1 cellular context compared by ENCODE assay signal in the genomic region with DNA sequence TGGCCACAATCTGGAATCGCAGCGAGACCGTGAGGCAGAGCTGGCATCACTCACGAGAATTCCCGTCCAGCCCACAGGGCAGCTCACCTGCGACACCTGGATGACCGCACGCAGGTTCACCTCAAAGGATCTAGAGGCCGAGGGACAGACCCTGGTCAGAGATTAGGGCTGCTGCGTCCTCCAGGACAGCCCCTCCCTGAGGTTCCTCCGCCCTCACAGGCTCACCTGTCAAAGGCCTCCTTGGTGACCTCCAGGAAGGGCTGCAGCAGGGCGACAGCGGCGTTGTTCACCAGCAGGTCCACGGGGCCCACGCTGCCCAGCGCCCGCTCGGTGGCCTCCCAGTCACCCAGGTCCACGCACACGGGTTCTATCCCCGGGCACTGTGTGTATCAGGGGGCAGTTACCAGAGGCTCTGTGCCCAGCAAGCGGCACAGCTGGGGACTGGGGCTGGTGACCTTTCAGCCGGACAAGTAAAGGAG.
TF ChIP-seq lines count a peak whose summit lies in the region.

No MANE protein-coding gene starts in this region.

TF ChIP-seq in GM23338, 12 proteins besides CTCF, POLR2A, EP300 and RAD21 (continued from another document):
- TF ChIP-seq, protein P1, sequence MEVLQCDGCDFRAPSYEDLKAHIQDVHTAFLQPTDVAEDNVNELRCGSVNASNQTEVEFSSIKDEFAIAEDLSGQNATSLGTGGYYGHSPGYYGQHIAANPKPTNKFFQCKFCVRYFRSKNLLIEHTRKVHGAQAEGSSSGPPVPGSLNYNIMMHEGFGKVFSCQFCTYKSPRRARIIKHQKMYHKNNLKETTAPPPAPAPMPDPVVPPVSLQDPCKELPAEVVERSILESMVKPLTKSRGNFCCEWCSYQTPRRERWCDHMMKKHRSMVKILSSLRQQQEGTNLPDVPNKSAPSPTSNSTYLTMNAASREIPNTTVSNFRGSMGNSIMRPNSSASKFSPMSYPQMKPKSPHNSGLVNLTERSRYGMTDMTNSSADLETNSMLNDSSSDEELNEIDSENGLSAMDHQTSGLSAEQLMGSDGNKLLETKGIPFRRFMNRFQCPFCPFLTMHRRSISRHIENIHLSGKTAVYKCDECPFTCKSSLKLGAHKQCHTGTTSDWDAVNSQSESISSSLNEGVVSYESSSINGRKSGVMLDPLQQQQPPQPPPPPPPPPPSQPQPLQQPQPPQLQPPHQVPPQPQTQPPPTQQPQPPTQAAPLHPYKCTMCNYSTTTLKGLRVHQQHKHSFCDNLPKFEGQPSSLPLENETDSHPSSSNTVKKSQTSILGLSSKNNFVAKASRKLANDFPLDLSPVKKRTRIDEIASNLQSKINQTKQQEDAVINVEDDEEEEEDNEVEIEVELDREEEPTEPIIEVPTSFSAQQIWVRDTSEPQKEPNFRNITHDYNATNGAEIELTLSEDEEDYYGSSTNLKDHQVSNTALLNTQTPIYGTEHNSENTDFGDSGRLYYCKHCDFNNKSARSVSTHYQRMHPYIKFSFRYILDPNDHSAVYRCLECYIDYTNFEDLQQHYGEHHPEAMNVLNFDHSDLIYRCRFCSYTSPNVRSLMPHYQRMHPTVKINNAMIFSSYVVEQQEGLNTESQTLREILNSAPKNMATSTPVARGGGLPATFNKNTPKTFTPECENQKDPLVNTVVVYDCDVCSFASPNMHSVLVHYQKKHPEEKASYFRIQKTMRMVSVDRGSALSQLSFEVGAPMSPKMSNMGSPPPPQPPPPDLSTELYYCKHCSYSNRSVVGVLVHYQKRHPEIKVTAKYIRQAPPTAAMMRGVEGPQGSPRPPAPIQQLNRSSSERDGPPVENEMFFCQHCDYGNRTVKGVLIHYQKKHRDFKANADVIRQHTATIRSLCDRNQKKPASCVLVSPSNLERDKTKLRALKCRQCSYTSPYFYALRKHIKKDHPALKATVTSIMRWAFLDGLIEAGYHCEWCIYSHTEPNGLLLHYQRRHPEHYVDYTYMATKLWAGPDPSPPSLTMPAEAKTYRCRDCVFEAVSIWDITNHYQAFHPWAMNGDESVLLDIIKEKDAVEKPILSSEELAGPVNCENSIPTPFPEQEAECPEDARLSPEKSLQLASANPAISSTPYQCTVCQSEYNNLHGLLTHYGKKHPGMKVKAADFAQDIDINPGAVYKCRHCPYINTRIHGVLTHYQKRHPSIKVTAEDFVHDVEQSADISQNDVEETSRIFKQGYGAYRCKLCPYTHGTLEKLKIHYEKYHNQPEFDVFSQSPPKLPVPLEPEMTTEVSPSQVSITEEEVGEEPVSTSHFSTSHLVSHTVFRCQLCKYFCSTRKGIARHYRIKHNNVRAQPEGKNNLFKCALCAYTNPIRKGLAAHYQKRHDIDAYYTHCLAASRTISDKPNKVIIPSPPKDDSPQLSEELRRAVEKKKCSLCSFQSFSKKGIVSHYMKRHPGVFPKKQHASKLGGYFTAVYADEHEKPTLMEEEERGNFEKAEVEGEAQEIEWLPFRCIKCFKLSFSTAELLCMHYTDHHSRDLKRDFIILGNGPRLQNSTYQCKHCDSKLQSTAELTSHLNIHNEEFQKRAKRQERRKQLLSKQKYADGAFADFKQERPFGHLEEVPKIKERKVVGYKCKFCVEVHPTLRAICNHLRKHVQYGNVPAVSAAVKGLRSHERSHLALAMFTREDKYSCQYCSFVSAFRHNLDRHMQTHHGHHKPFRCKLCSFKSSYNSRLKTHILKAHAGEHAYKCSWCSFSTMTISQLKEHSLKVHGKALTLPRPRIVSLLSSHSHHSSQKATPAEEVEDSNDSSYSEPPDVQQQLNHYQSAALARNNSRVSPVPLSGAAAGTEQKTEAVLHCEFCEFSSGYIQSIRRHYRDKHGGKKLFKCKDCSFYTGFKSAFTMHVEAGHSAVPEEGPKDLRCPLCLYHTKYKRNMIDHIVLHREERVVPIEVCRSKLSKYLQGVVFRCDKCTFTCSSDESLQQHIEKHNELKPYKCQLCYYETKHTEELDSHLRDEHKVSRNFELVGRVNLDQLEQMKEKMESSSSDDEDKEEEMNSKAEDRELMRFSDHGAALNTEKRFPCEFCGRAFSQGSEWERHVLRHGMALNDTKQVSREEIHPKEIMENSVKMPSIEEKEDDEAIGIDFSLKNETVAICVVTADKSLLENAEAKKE (CRISPR knock-in tag; IDR thresholded peaks at IDR 0.05) = no peak
- TF ChIP-seq ZNF114 (CRISPR knock-in tag; IDR thresholded peaks at IDR 0.05) = no peak
- no peak for TF ChIP-seq JUNB (IDR thresholded peaks at IDR 0.05; ENCODE audit: unreplicated experiment)
- TF ChIP-seq POLR2AphosphoS5 (IDR thresholded peaks at IDR 0.05; ENCODE audit: low read depth) = no peak
- no peak for TF ChIP-seq EZH2phosphoT487 (IDR thresholded peaks at IDR 0.05; ENCODE audit: unreplicated experiment)
- TF ChIP-seq ZNF331 (CRISPR knock-in tag; IDR thresholded peaks at IDR 0.05; ENCODE audit: low read depth) = no peak
- TF ChIP-seq REST (IDR thresholded peaks at IDR 0.05; ENCODE audit: unreplicated experiment) = no peak
- TF ChIP-seq NANOG (IDR thresholded peaks at IDR 0.05; ENCODE audit: borderline replicate concordance) = no peak
- no peak for TF ChIP-seq EZH2 (IDR thresholded peaks at IDR 0.05; ENCODE audit: low read depth, unreplicated experiment)
- no peak for TF ChIP-seq STAT1 (IDR thresholded peaks at IDR 0.05; ENCODE audit: unreplicated experiment)
